25 cellular contexts compared by ENCODE assay signal in the genomic region with DNA sequence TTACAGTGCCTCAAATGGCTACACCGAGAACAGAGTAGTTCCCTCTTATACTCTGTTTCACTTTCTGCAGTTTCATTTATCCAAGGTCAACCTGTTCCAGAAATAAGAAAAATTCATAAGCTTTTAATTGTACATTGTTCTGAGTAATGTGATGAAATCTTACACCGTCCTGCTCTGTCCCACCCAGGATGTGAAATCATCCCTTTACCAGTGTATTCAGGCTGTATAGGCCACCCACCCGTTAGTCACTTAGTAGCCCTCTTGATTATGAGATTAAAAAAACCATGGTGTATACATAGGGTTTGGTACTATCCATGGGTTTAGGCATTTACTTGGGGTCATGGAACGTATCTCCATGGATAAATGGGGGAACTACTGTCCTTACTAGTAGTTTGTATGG. TPM values are rescaled to one million over a fixed set of nuclear protein-coding genes. Genes with fewer than 3 reads are reported as not detected.
DNase-seq lines count a peak whose midpoint lies in the region; ATAC-seq and TF ChIP-seq lines count a peak whose summit lies in the region.
"Had no signal": no experiment of that assay in that cellular context is flagged by ENCODE, and none has a peak within 500 bp of the region (broad histone marks: within the 10 kb centered on the region; RNA-seq: fewer than 3 reads in every experiment).

No MANE protein-coding gene starts in this region.

- no peaks in the 10 kb centered on the region for H3K27me3 Mint-ChIP-seq in MCF 10A (ENCODE audit: insufficient read depth, unreplicated experiment)

- CTCF ChIA-PET in MCF 10A (lab: Yijun Ruan, JAX) (no interaction called here), PC-9 (lab: Charles Lee) (no interaction called here)

- no peaks in the 10 kb centered on the region for H3K79me2 ChIP-seq in PC-9 (ENCODE audit: low read depth)

- ATAC-seq in stimulated activated naive CD8-positive, alpha-beta T cell treated with anti-CD3 and anti-CD28 coated beads, Interleukin-15, Interleukin-2, amounts not matched to agents 100 U/mL and 50 U/mL, for 24 hours: no peak
- ATAC-seq in GM21529 (IDR thresholded peaks at IDR 0.05; ENCODE audit: unreplicated experiment): no peak
- ATAC-seq: CD8-positive, alpha-beta T cell; GM12878; Right ventricle myocardium inferior had no signal

- DNase-seq in MCF 10A (ENCODE audit: unreplicated experiment) (peak; percentile 3), breast epithelium (ENCODE audit: low spot score in 2 of 2) (no peak), PC-9 (no peak), epithelial cell of esophagus (ENCODE audit: low read depth) (peak; percentile 48), kidney tubule cell (ENCODE audit: low spot score) (no peak), lower leg skin (ENCODE audit: low spot score in 2 of 2) (no peak)
- DNase-seq in stimulated activated naive CD8-positive, alpha-beta T cell treated with anti-CD3 and anti-CD28 coated beads, Interleukin-15, Interleukin-2, amounts not matched to agents 100 U/mL and 50 U/mL, for 24 hours: no peak
- DNase-seq: 8988T; AML-193; C1 segment of cervical spinal cord; CD8-positive, alpha-beta T cell; GM23248; H9; KG1; NCI-H1694 treated with DMSO at 0.1 percent for 48 hours; NCI-H2081 treated with DMSO at 0.1 percent for 48 hours; NCI-H2171 treated with DMSO at 0.1 percent for 48 hours; NCI-H526; T-helper 1 cell had no signal

- no peaks in the 10 kb centered on the region for H4K20me1 ChIP-seq in PC-9 (ENCODE audit: insufficient read depth)

- peak overlapping the region; percentile 23 for H3K27ac Mint-ChIP-seq in MCF 10A (ENCODE audit: low read depth, unreplicated experiment)
- H3K27ac Mint-ChIP-seq: CD8-positive, alpha-beta T cell; H9 had no signal

- H3K27me3 ChIP-seq in breast epithelium (no peaks in the 10 kb centered on the region), PC-9 (ENCODE audit: insufficient read depth, low read depth) (no peaks in the 10 kb centered on the region)

- no peaks in the 10 kb centered on the region for H3K9me3 Mint-ChIP-seq in MCF 10A (ENCODE audit: unreplicated experiment)
- H3K9me3 Mint-ChIP-seq: CD8-positive, alpha-beta T cell; H9 had no signal

- TF ChIP-seq POLR2A in breast epithelium (IDR thresholded peaks at IDR 0.05): no peak
- TF ChIP-seq POLR2A in lower leg skin (IDR thresholded peaks at IDR 0.05): no peak

- H3K4me1 Mint-ChIP-seq in MCF 10A (ENCODE audit: insufficient read depth, unreplicated experiment): no peaks in the 10 kb centered on the region
- H3K4me1 Mint-ChIP-seq: H9 had no signal

- H3K27ac ChIP-seq in breast epithelium: no peak overlapping the region
- no peak overlapping the region for H3K27ac ChIP-seq in PC-9
- H3K27ac ChIP-seq: GM23248, HL-60, SJSA1 had no signal

- H3K9me2 ChIP-seq in PC-9 (ENCODE audit: insufficient read depth): no peaks in the 10 kb centered on the region

- intact Hi-C loops in MCF 10A (cut with micrococcal nuclease): no loop called here
- intact Hi-C loops in breast epithelium (cut with DNase I; ENCODE audit: low total_unique reads): loop anchor here (1.0 kb wide), 1 partner anchor 10 kb away; no protein-coding TSS in a partner anchor
- intact Hi-C loops in PC-9 (cut with micrococcal nuclease; ENCODE audit: unreplicated experiment): no loop called here
- intact Hi-C loops in lower leg skin (cut with DNase I; ENCODE audit: low total_unique reads): no loop called here

- POLR2A ChIA-PET in MCF 10A (lab: Yijun Ruan, JAX) (no interaction called here), PC-9 (lab: Charles Lee; ENCODE audit: unreplicated experiment) (no interaction called here)

- no peak overlapping the region for H3K4me3 Mint-ChIP-seq in MCF 10A (ENCODE audit: unreplicated experiment)
- H3K4me3 Mint-ChIP-seq: CD8-positive, alpha-beta T cell; H9 had no signal

- no peaks in the 10 kb centered on the region for H3K36me3 Mint-ChIP-seq in MCF 10A (ENCODE audit: insufficient read depth, unreplicated experiment)
- H3K36me3 Mint-ChIP-seq: CD8-positive, alpha-beta T cell had no signal

- no peaks in the 10 kb centered on the region for H3F3A ChIP-seq in PC-9 (ENCODE audit: insufficient read depth, low read depth)

- peak overlapping the region; percentile 48; the same call in 1 of the 2 replicates for H2AFZ ChIP-seq in PC-9
- H2AFZ ChIP-seq: GM23248 had no signal

- no peak overlapping the region for H3K4me2 ChIP-seq in PC-9

- H3K4me3 ChIP-seq in breast epithelium (no peak overlapping the region), PC-9 (no peak overlapping the region), epithelial cell of esophagus (ENCODE audit: low read length) (no peak overlapping the region), lower leg skin (ENCODE audit: low read depth, poor library complexity, severe bottlenecking) (no peak overlapping the region)
- H3K4me3 ChIP-seq: GM12878, GM23248, SJSA1 had no signal

- H3K36me3 ChIP-seq in breast epithelium (peaks cover 6% of the 10 kb centered on the region), PC-9 (ENCODE audit: low read depth) (no peaks in the 10 kb centered on the region)
- H3K36me3 ChIP-seq: SJSA1 had no signal

- no peaks in the 10 kb centered on the region for H3K9me3 ChIP-seq in breast epithelium
- H3K9me3 ChIP-seq in PC-9 (ENCODE audit: insufficient read depth, low read depth): no peaks in the 10 kb centered on the region
- H3K9me3 ChIP-seq: SJSA1 had no signal

- TF ChIP-seq CTCF in MCF 10A (IDR thresholded peaks at IDR 0.05; ENCODE audit: unreplicated experiment) (no peak), breast epithelium (IDR thresholded peaks at IDR 0.05) (no peak), PC-9 (conservative IDR thresholded peaks at IDR 0.05) (no peak), epithelial cell of esophagus (IDR thresholded peaks at IDR 0.05; ENCODE audit: insufficient read depth, low read depth, low read length, missing control alignments) (no peak), lower leg skin (IDR thresholded peaks at IDR 0.05) (no peak)

- no TSS peak for BruUV-seq in MCF 10A (replicated peaks; lab: Mats Ljungman, UMichigan)
- BruUV-seq in PC-9 (replicated peaks; lab: Mats Ljungman, UMichigan): no TSS peak

- WGBS in lower leg skin, 2 donors: 84 to 87% methylated on average over 4 of the region's 4 CpGs

- no peaks in the 10 kb centered on the region for H3K4me1 ChIP-seq in breast epithelium
- H3K4me1 ChIP-seq in PC-9 (replicated peaks; ENCODE audit: insufficient read depth): no peaks in the 10 kb centered on the region

RNA-seq across cellular contexts. Expression of a gene that starts 29.8 kb away (rescaled TPM):
- total RNA-seq in MCF 10A (2022): not detected in 2 replicates
- not detected for total RNA-seq in breast epithelium
- not detected in 2 replicates for total RNA-seq in PC-9 (2021)
- not detected for total RNA-seq in lower leg skin
- total RNA-seq: CD8-positive, alpha-beta T cell; GM23248; H9; HT-29; Right ventricle myocardium inferior had no signal

RNA-seq across cellular contexts. Expression of a gene that starts 29.9 kb away (rescaled TPM):
- total RNA-seq in MCF 10A (2022) (4.4 and 5.5 TPM in 2 replicates), breast epithelium (1 to 10 TPM; 1.3 to 2.3 (median 2.1) TPM), PC-9 (2021) (6.7 and 7.6 TPM in 2 replicates), lower leg skin (1 to 10 TPM in 1 of 4 donors, under 1 TPM in 3; 0.29 to 3.3 (median 0.88) TPM)

RNA-seq across cellular contexts. Expression of a gene that starts 58.5 kb away (rescaled TPM):
- total RNA-seq in MCF 10A (2022) (34.7 and 37.4 TPM in 2 replicates), breast epithelium (10 to 100 TPM; 46.9 to 67.6 (median 47.0) TPM), PC-9 (2021) (11.9 and 17.6 TPM in 2 replicates), lower leg skin (10 to 100 TPM; 14.8 to 22.4 (median 18.2) TPM)

Comparison
In these comparisons a context has a peak if more than half of its experiments do, and no peak if none do; other contexts are left out.
1. DNase-seq: peak in MCF 10A (single experiment) and epithelial cell of esophagus (single experiment); none in breast epithelium (0 of 2), PC-9 (0 of 2), stimulated activated naive CD8-positive, alpha-beta T cell treated with anti-CD3 and anti-CD28 coated beads, Interleukin-15, Interleukin-2, amounts not matched to agents 100 U/mL and 50 U/mL, for 24 hours (single experiment), kidney tubule cell (single experiment) and lower leg skin (0 of 2).